In genomic region chr4:6109842-6110560, GRCh38 we compare ENCODE assay signal across 13 cellular contexts.
DNase-seq lines count a peak whose midpoint lies in the region; ATAC-seq, FAIRE-seq and TF ChIP-seq lines count a peak whose summit lies in the region.
"Had no signal": no experiment of that assay in that cellular context is flagged by ENCODE, and none has a peak within 500 bp of the region (broad histone marks: within the 10 kb centered on the region; RNA-seq: fewer than 3 reads in every experiment).

No MANE protein-coding gene starts in this region.

- no peak overlapping the region for H3K27ac ChIP-seq in neural progenitor cell

- no peak for ATAC-seq in activated naive CD8-positive, alpha-beta T cell treated with anti-CD3 and anti-CD28 coated beads, Interleukin-2, amount 50 U/mL, for 24 hours
- no peak for ATAC-seq in GM19455 (IDR thresholded peaks at IDR 0.05; ENCODE audit: unreplicated experiment)
- ATAC-seq: stimulated activated naive CD8-positive, alpha-beta T cell treated with anti-CD3 and anti-CD28 coated beads, Interleukin-15, amount 100 ng/mL, for 72 hours had no signal

- no peak overlapping the region for H3K27ac Mint-ChIP-seq in neural progenitor cell
- no peak overlapping the region for H3K27ac Mint-ChIP-seq in activated naive CD8-positive, alpha-beta T cell treated with anti-CD3 and anti-CD28 coated beads, Interleukin-2, amount 50 U/mL, for 24 hours
- H3K27ac Mint-ChIP-seq: stimulated activated naive CD8-positive, alpha-beta T cell treated with anti-CD3 and anti-CD28 coated beads, Interleukin-15, amount 100 ng/mL, for 72 hours; T-cell had no signal

- H3K79me2 ChIP-seq in neural progenitor cell (ENCODE audit: low read depth) = no peaks in the 10 kb centered on the region

- TF ChIP-seq CTCF in GM12864 (IDR thresholded peaks at IDR 0.05; ENCODE audit: low read depth, low read length, missing control alignments) = peak; percentile 66
- peak; percentile 17 for TF ChIP-seq CTCF in bronchial epithelial cell (IDR thresholded peaks at IDR 0.05; ENCODE audit: insufficient read depth, low read length, severe bottlenecking)
- peak; percentile 48 for TF ChIP-seq CTCF in neural progenitor cell (IDR thresholded peaks at IDR 0.05)

- H3K4me2 ChIP-seq in neural progenitor cell = no peak overlapping the region

- H3K4me1 ChIP-seq in neural progenitor cell = peaks cover 6% of the 10 kb centered on the region
- H3K4me1 ChIP-seq: HAP-1 had no signal

- FAIRE-seq in bronchial epithelial cell (lab: Jason Lieb, UNC) = peak; percentile 73

- H3K27me3 Mint-ChIP-seq in neural progenitor cell (ENCODE audit: insufficient read depth, low read depth) = peaks cover 20% of the 10 kb centered on the region
- peaks cover 8% of the 10 kb centered on the region for H3K27me3 Mint-ChIP-seq in activated naive CD8-positive, alpha-beta T cell treated with anti-CD3 and anti-CD28 coated beads, Interleukin-2, amount 50 U/mL, for 24 hours

- H3F3A ChIP-seq in neural progenitor cell (ENCODE audit: low read depth) = no peaks in the 10 kb centered on the region

- H3K36me3 ChIP-seq in bronchial epithelial cell (ENCODE audit: control insufficient read depth, insufficient read depth, low read length) = no peaks in the 10 kb centered on the region
- H3K36me3 ChIP-seq in neural progenitor cell = no peaks in the 10 kb centered on the region
- H3K36me3 ChIP-seq: HAP-1 had no signal

- H3K4me3 Mint-ChIP-seq in neural progenitor cell = no peak overlapping the region
- no peak overlapping the region for H3K4me3 Mint-ChIP-seq in activated naive CD8-positive, alpha-beta T cell treated with anti-CD3 and anti-CD28 coated beads, Interleukin-2, amount 50 U/mL, for 24 hours
- H3K4me3 Mint-ChIP-seq: stimulated activated naive CD8-positive, alpha-beta T cell treated with anti-CD3 and anti-CD28 coated beads, Interleukin-15, amount 100 ng/mL, for 72 hours; T-cell had no signal

- H3K9ac ChIP-seq in neural progenitor cell = no peak overlapping the region

- peaks cover 12% of the 10 kb centered on the region for H3K4me1 Mint-ChIP-seq in neural progenitor cell
- H3K4me1 Mint-ChIP-seq in activated naive CD8-positive, alpha-beta T cell treated with anti-CD3 and anti-CD28 coated beads, Interleukin-2, amount 50 U/mL, for 24 hours = no peaks in the 10 kb centered on the region
- H3K4me1 Mint-ChIP-seq: stimulated activated naive CD8-positive, alpha-beta T cell treated with anti-CD3 and anti-CD28 coated beads, Interleukin-15, amount 100 ng/mL, for 72 hours had no signal

- no peak overlapping the region for H3K4me3 ChIP-seq in GM12864 (ENCODE audit: low read depth, low read length)
- H3K4me3 ChIP-seq in bronchial epithelial cell (ENCODE audit: low read depth, low read length) = no peak overlapping the region
- H3K4me3 ChIP-seq in neural progenitor cell = no peak overlapping the region
- H3K4me3 ChIP-seq: HAP-1 had no signal

- H4K20me1 ChIP-seq in neural progenitor cell (ENCODE audit: low read depth) = no peaks in the 10 kb centered on the region

- DNase-seq in GM12864 (ENCODE audit: low read depth) (no peak), M059J (ENCODE audit: low read depth) (peak; percentile 1), bronchial epithelial cell (ENCODE audit: low read depth) (peak; percentile 9), neural progenitor cell (ENCODE audit: low spot score) (peak; percentile 60), GF-D8 (lab: John Stamatoyannopoulos, UW) (no peak)
- DNase-seq in stimulated activated CD4-positive, alpha-beta T cell treated with anti-CD3 and anti-CD28 coated beads, Interleukin-2, amount 100 ng/mL, for 48 hours = no peak
- DNase-seq in activated naive CD8-positive, alpha-beta T cell treated with anti-CD3 and anti-CD28 coated beads, Interleukin-2, amount 50 U/mL, for 24 hours = no peak
- DNase-seq: activated T-cell treated with anti-CD3 and anti-CD28 coated beads, Interleukin-2, amount 50 U/mL, for 1 hour; kidney glomerular epithelial cell; stimulated activated naive CD8-positive, alpha-beta T cell treated with anti-CD3 and anti-CD28 coated beads, Interleukin-15, amount 100 ng/mL, for 72 hours; T-cell had no signal

- H3K9me3 ChIP-seq in neural progenitor cell (ENCODE audit: low read depth) = no peaks in the 10 kb centered on the region
- H3K9me3 ChIP-seq: HAP-1 had no signal

- H2AFZ ChIP-seq in neural progenitor cell (replicated peaks) = no peak overlapping the region

- H3K36me3 Mint-ChIP-seq in neural progenitor cell = no peaks in the 10 kb centered on the region
- H3K36me3 Mint-ChIP-seq in activated naive CD8-positive, alpha-beta T cell treated with anti-CD3 and anti-CD28 coated beads, Interleukin-2, amount 50 U/mL, for 24 hours (ENCODE audit: low read depth) = peaks cover 3% of the 10 kb centered on the region

- H3K27me3 ChIP-seq in bronchial epithelial cell (ENCODE audit: control insufficient read depth, insufficient read depth, low read length) = no peaks in the 10 kb centered on the region
- no peaks in the 10 kb centered on the region for H3K27me3 ChIP-seq in neural progenitor cell

- no peaks in the 10 kb centered on the region for H3K9me3 Mint-ChIP-seq in neural progenitor cell
- no peaks in the 10 kb centered on the region for H3K9me3 Mint-ChIP-seq in activated naive CD8-positive, alpha-beta T cell treated with anti-CD3 and anti-CD28 coated beads, Interleukin-2, amount 50 U/mL, for 24 hours
- H3K9me3 Mint-ChIP-seq: stimulated activated naive CD8-positive, alpha-beta T cell treated with anti-CD3 and anti-CD28 coated beads, Interleukin-15, amount 100 ng/mL, for 72 hours; T-cell had no signal

Comparison
In these comparisons a context has a peak if more than half of its experiments do, and no peak if none do; other contexts are left out.
1. DNase-seq: peak in M059J (single experiment), bronchial epithelial cell (single experiment) and neural progenitor cell (single experiment); none in GM12864 (single experiment), stimulated activated CD4-positive, alpha-beta T cell treated with anti-CD3 and anti-CD28 coated beads, Interleukin-2, amount 100 ng/mL, for 48 hours (0 of 2), GF-D8 (single experiment) and activated naive CD8-positive, alpha-beta T cell treated with anti-CD3 and anti-CD28 coated beads, Interleukin-2, amount 50 U/mL, for 24 hours (single experiment).
2. Peak in every context shown above with its lines, with median percentiles within 50 percentile points of each other: CTCF ChIP-seq.